In genomic region chr2:120132190-120132589, GRCh38 we compare ENCODE assay signal across 19 cellular contexts.
DNase-seq lines count a peak whose midpoint lies in the region; ATAC-seq and TF ChIP-seq lines count a peak whose summit lies in the region.
"Had no signal": no experiment of that assay in that cellular context is flagged by ENCODE, and none has a peak within 500 bp of the region (broad histone marks: within the 10 kb centered on the region; RNA-seq: fewer than 3 reads in every experiment).

No MANE protein-coding gene starts in this region.

- H3K27ac ChIP-seq in mesenchymal stem cell (ENCODE audit: low read length, poor library complexity, severe bottlenecking), result peak overlapping the region; percentile 66
- H3K27ac ChIP-seq: parathyroid adenoma, upper lobe of left lung had no signal

- no peak overlapping the region for H3K23ac ChIP-seq in mesenchymal stem cell (ENCODE audit: low read length in 2 of 2)

- no peak overlapping the region for H3K4me3 ChIP-seq in choroid plexus epithelial cell (ENCODE audit: low read depth, low read length)
- H3K4me3 ChIP-seq in mesenchymal stem cell (ENCODE audit: insufficient read depth in 1 of 2, low read depth in 1 of 2, low read length in 2 of 2), result no peak overlapping the region
- H3K4me3 ChIP-seq: upper lobe of left lung had no signal

- H3K18ac ChIP-seq in mesenchymal stem cell (ENCODE audit: low read depth in 1 of 2, low read length in 2 of 2), result no peak overlapping the region

- no peaks in the 10 kb centered on the region for H3K79me1 ChIP-seq in mesenchymal stem cell (replicated peaks; ENCODE audit: low read length, poor library complexity, severe bottlenecking)

- no peak overlapping the region for H2BK12ac ChIP-seq in mesenchymal stem cell (ENCODE audit: low read length in 2 of 2)

- H3K14ac ChIP-seq in mesenchymal stem cell (ENCODE audit: low read length in 2 of 2), result no peak overlapping the region

- no peak overlapping the region for H4K91ac ChIP-seq in mesenchymal stem cell (ENCODE audit: low read length)

- in situ Hi-C loops in ACHN (cut with HindIII; ENCODE audit: low pct_ligation_motif_present, low pct_unique_long_range_greater_than_20kb, low sequenced_read_pairs), result no loop called here

- no peak overlapping the region for H3K9ac ChIP-seq in mesenchymal stem cell (ENCODE audit: low read length)
- H3K9ac ChIP-seq: parathyroid adenoma had no signal

- ATAC-seq in GM18868 (IDR thresholded peaks at IDR 0.05; ENCODE audit: unreplicated experiment) (no peak), GM21576 (IDR thresholded peaks at IDR 0.05; ENCODE audit: unreplicated experiment) (no peak), HG02981 (IDR thresholded peaks at IDR 0.05; ENCODE audit: unreplicated experiment) (no peak)
- ATAC-seq: left colon; Right ventricle myocardium inferior; stimulated activated memory B cell treated with anti-CD40 and anti-IgM and Interleukin-4, amounts not matched to agents 10 μg/mL and 1 μg/mL and 100 μg/mL, for 72 hours had no signal

- peak; percentile 11 for TF ChIP-seq CTCF in choroid plexus epithelial cell (conservative IDR thresholded peaks at IDR 0.05; ENCODE audit: low read depth, low read length)

- H3K36me3 ChIP-seq in mesenchymal stem cell (ENCODE audit: control insufficient read depth in 1 of 2, insufficient read depth in 2 of 2, low read depth in 1 of 2, low read length in 2 of 2), result no peaks in the 10 kb centered on the region

- no peak overlapping the region for H3K4me2 ChIP-seq in mesenchymal stem cell (ENCODE audit: low read length, poor library complexity, severe bottlenecking)

- H2BK120ac ChIP-seq in mesenchymal stem cell (ENCODE audit: low read depth, low read length), result no peak overlapping the region

- no peak overlapping the region for H3K4ac ChIP-seq in mesenchymal stem cell (ENCODE audit: low read depth in 1 of 2, low read length in 2 of 2)

- no peak overlapping the region for H2AK5ac ChIP-seq in mesenchymal stem cell (ENCODE audit: low read length, severe bottlenecking)

- no peak overlapping the region for H4K8ac ChIP-seq in mesenchymal stem cell (ENCODE audit: low read length)

- H2BK15ac ChIP-seq in mesenchymal stem cell (ENCODE audit: low read depth, poor library complexity, severe bottlenecking), result no peak overlapping the region

- peaks cover 6% of the 10 kb centered on the region for H3K4me1 ChIP-seq in mesenchymal stem cell (ENCODE audit: control insufficient read depth, insufficient read depth, low read depth, low read length)
- H3K4me1 ChIP-seq: parathyroid adenoma, upper lobe of left lung had no signal

- DNase-seq in ACHN (peak; percentile 53), M059J (ENCODE audit: low read depth) (peak; percentile 58), choroid plexus epithelial cell (ENCODE audit: low read depth) (peak; percentile 77), mesenchymal stem cell (peak; percentile 59), DMS114 treated with DMSO at 0.1 percent for 48 hours (lab: John Stamatoyannopoulos, UW; ENCODE audit: unreplicated experiment) (no peak)
- DNase-seq: activated CD4-positive, alpha-beta T cell treated with anti-CD3 and anti-CD28 coated beads for 1 hour; activated effector memory CD4-positive, alpha-beta T cell treated with anti-CD3 and anti-CD28 coated beads, Interleukin-2, amount 50 U/mL, for 16 hours; aorta; CD8-positive, alpha-beta memory T cell; Karpas-422; left colon; NCI-H1436; upper lobe of left lung had no signal

- H2AFZ ChIP-seq in mesenchymal stem cell (ENCODE audit: low read depth, low read length), result no peak overlapping the region
- H2AFZ ChIP-seq: parathyroid adenoma had no signal

- no peaks in the 10 kb centered on the region for H3K27me3 ChIP-seq in mesenchymal stem cell (ENCODE audit: control insufficient read depth in 1 of 2, insufficient read depth in 1 of 2, low read length in 2 of 2)
- H3K27me3 ChIP-seq: upper lobe of left lung had no signal

- H3K9me3 ChIP-seq in mesenchymal stem cell (ENCODE audit: control insufficient read depth, low read length), result no peaks in the 10 kb centered on the region
- H3K9me3 ChIP-seq: upper lobe of left lung had no signal

- no peak overlapping the region for H2BK5ac ChIP-seq in mesenchymal stem cell (ENCODE audit: low read depth, low read length, poor library complexity, severe bottlenecking)

- WGBS in mesenchymal stem cell, result 0% methylated on average over 2 of the region's 5 CpGs
